1 cellular context compared by ENCODE assay signal in genomic region chr1:39109653-39110052, GRCh38.
TF ChIP-seq lines count a peak whose summit lies in the region.

No MANE protein-coding gene starts in this region.

TF ChIP-seq in GM12878, 131 proteins besides CTCF, POLR2A, EP300 and RAD21 (continued from another document):
- no peak for TF ChIP-seq PKNOX1 (IDR thresholded peaks at IDR 0.05)
- TF ChIP-seq, protein P1, sequence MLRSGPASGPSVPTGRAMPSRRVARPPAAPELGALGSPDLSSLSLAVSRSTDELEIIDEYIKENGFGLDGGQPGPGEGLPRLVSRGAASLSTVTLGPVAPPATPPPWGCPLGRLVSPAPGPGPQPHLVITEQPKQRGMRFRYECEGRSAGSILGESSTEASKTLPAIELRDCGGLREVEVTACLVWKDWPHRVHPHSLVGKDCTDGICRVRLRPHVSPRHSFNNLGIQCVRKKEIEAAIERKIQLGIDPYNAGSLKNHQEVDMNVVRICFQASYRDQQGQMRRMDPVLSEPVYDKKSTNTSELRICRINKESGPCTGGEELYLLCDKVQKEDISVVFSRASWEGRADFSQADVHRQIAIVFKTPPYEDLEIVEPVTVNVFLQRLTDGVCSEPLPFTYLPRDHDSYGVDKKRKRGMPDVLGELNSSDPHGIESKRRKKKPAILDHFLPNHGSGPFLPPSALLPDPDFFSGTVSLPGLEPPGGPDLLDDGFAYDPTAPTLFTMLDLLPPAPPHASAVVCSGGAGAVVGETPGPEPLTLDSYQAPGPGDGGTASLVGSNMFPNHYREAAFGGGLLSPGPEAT (IDR thresholded peaks at IDR 0.05; ENCODE audit: low read depth): peak; percentile 33; the same call in 1 of the 2 replicates
- no peak for TF ChIP-seq NR2F1 (conservative IDR thresholded peaks at IDR 0.05)
- TF ChIP-seq IKZF2 (IDR thresholded peaks at IDR 0.05): peak in 1 of 2 experiments; percentile 36; a peak in 1 of 4 replicates
- TF ChIP-seq ATF7 (IDR thresholded peaks at IDR 0.05; ENCODE audit: low read depth): 0 out of 2 replicates have a peak, but pooled peaks have one; percentile 24
- 0 out of 4 replicates have a peak, but pooled peaks of 1 of the 2 experiments have one; percentile 11 for TF ChIP-seq BHLHE40 (IDR thresholded peaks at IDR 0.05; ENCODE audit: borderline replicate concordance in 1 of 2, low read depth in 2 of 2, low read length in 1 of 2)
- no peak for TF ChIP-seq SMARCA5 (IDR thresholded peaks at IDR 0.05)
- peak; percentile 52 for TF ChIP-seq JUNB (IDR thresholded peaks at IDR 0.05)
- peak; percentile 34; the same call in 1 of the 2 replicates for TF ChIP-seq MXI1 (IDR thresholded peaks at IDR 0.05; ENCODE audit: low read depth, low read length)
- TF ChIP-seq ZNF24 (IDR thresholded peaks at IDR 0.05): peak; percentile 48; the same call in 1 of the 2 replicates
- no peak for TF ChIP-seq PML (IDR thresholded peaks at IDR 0.05; ENCODE audit: low read length)
- peak; percentile 78; the same call in 1 of the 2 replicates for TF ChIP-seq MTA2 (IDR thresholded peaks at IDR 0.05; ENCODE audit: low read depth)
- no peak for TF ChIP-seq FOXM1 (IDR thresholded peaks at IDR 0.05; ENCODE audit: low read depth, low read length)
- TF ChIP-seq MEF2B (IDR thresholded peaks at IDR 0.05; ENCODE audit: partially characterized antibody, poor library complexity, severe bottlenecking): no peak
- TF ChIP-seq CREM (IDR thresholded peaks at IDR 0.05; ENCODE audit: low read depth): no peak
- TF ChIP-seq ZBED1 (IDR thresholded peaks at IDR 0.05; ENCODE audit: borderline replicate concordance): no peak
- no peak for TF ChIP-seq MYC (IDR thresholded peaks at IDR 0.05; ENCODE audit: insufficient read depth, insufficient read length, insufficient replicate concordance, low read length, severe bottlenecking)
